Comparison of ENCODE assay signal across 8 cellular contexts in genomic region chr16:14289692-14290340, GRCh38.
DNase-seq lines count a peak whose midpoint lies in the region; ATAC-seq and TF ChIP-seq lines count a peak whose summit lies in the region.

No MANE protein-coding gene starts in this region.

- H3K4me1 Mint-ChIP-seq in GM23338, result 0 out of 3 replicates have a peak, but pooled peaks cover 2% of the 10 kb centered on the region

- H3F3A ChIP-seq in GM23338 (replicated peaks; ENCODE audit: low read depth), result peaks cover 7% of the 10 kb centered on the region

- H3K27me3 ChIP-seq in GM23338 (ENCODE audit: insufficient read depth), result no peaks in the 10 kb centered on the region; the same call in 1 of the 2 replicates

- H3K27me3 Mint-ChIP-seq in GM23338 (ENCODE audit: insufficient read depth, low read depth, poor library complexity), result peaks cover 20% of the 10 kb centered on the region

- H3K4me3 ChIP-seq in GM23338 (no peak overlapping the region), epithelial cell of esophagus (ENCODE audit: low read length) (no peak overlapping the region)

- H3K9me2 ChIP-seq in GM23338 (ENCODE audit: insufficient read depth), result no peaks in the 10 kb centered on the region

- H3K9me3 Mint-ChIP-seq in GM23338, result peaks cover 7% of the 10 kb centered on the region; the same call in 2 of the 3 replicates

- H3K4me3 Mint-ChIP-seq in GM23338, result no peak overlapping the region

- H3K4me1 ChIP-seq in GM23338 (ENCODE audit: insufficient read depth), result peaks cover 4% of the 10 kb centered on the region

- H3K27ac Mint-ChIP-seq in GM23338, result no peak overlapping the region

- no peak overlapping the region for H3K4me2 ChIP-seq in GM23338

- DNase-seq in COLO668 (lab: John Stamatoyannopoulos, UW; ENCODE audit: unreplicated experiment) (peak; percentile 36), GM23338 (ENCODE audit: low spot score) (peak; percentile 86), OCI-M1 (lab: John Stamatoyannopoulos, UW) (peak; percentile 72), epithelial cell of esophagus (ENCODE audit: low read depth) (peak; percentile 48)

- TF ChIP-seq CTCF in GM23338 (conservative IDR thresholded peaks at IDR 0.05; ENCODE audit: low read depth in 2 of 2) (peak; percentile 84 to 99), epithelial cell of esophagus (IDR thresholded peaks at IDR 0.05; ENCODE audit: insufficient read depth, low read depth, low read length, missing control alignments) (peak; percentile 65)

- no peak overlapping the region for H3K27ac ChIP-seq in GM23338 (ENCODE audit: low read depth)

- no peaks in the 10 kb centered on the region for H3K36me3 ChIP-seq in GM23338 (ENCODE audit: insufficient read depth)

- peak; percentile 11 for ATAC-seq in GM23338
- no peak for ATAC-seq in GM19463 (IDR thresholded peaks at IDR 0.05; ENCODE audit: unreplicated experiment)
- ATAC-seq in HG02981 (IDR thresholded peaks at IDR 0.05; ENCODE audit: unreplicated experiment), result no peak
- no peak for ATAC-seq in HG02798 (IDR thresholded peaks at IDR 0.05; ENCODE audit: poor library complexity, unreplicated experiment)
- no peak for ATAC-seq in HG03469 (IDR thresholded peaks at IDR 0.05; ENCODE audit: unreplicated experiment)

- no peaks in the 10 kb centered on the region for H3K79me2 ChIP-seq in GM23338 (replicated peaks; ENCODE audit: insufficient read depth)

- peaks cover 3% of the 10 kb centered on the region; the same call in 2 of the 3 replicates for H3K36me3 Mint-ChIP-seq in GM23338 (ENCODE audit: low read depth)

- no peak overlapping the region for H2AFZ ChIP-seq in GM23338

- no peaks in the 10 kb centered on the region for H4K20me1 ChIP-seq in GM23338 (replicated peaks; ENCODE audit: insufficient read depth)

TF ChIP-seq in GM23338, 12 proteins besides CTCF, POLR2A, EP300 and RAD21:
- TF ChIP-seq POLR2AphosphoS5 (IDR thresholded peaks at IDR 0.05; ENCODE audit: low read depth) (no peak), STAT1 (IDR thresholded peaks at IDR 0.05; ENCODE audit: unreplicated experiment) (no peak), ETS1 (IDR thresholded peaks at IDR 0.05) (no peak), NANOG (IDR thresholded peaks at IDR 0.05; ENCODE audit: borderline replicate concordance) (no peak), JUNB (IDR thresholded peaks at IDR 0.05; ENCODE audit: unreplicated experiment) (no peak), CREB1 (CRISPR knock-in tag; IDR thresholded peaks at IDR 0.05; ENCODE audit: low read depth) (no peak)

Comparison
In these comparisons a context has a peak if more than half of its experiments do, and no peak if none do; other contexts are left out.
1. DNase-seq: peak in every context shown above with its lines; median percentile 86 in GM23338; 72 in OCI-M1; 48 in epithelial cell of esophagus; 36 in COLO668.